15 cellular contexts compared by ENCODE assay signal in genomic region chr2:84556190-84556589, GRCh38. TPM values are rescaled to one million over a fixed set of nuclear protein-coding genes. Genes with fewer than 3 reads are reported as not detected.
DNase-seq lines count a peak whose midpoint lies in the region; ATAC-seq and TF ChIP-seq lines count a peak whose summit lies in the region.
"Had no signal": no experiment of that assay in that cellular context is flagged by ENCODE, and none has a peak within 500 bp of the region (broad histone marks: within the 10 kb centered on the region; RNA-seq: fewer than 3 reads in every experiment).

No MANE protein-coding gene starts in this region.

- ATAC-seq in GM18861 (IDR thresholded peaks at IDR 0.05; ENCODE audit: unreplicated experiment) (peak; percentile 56), HG03060 (IDR thresholded peaks at IDR 0.05; ENCODE audit: low read depth, unreplicated experiment) (peak; percentile 94)
- ATAC-seq: gastroesophageal sphincter; naive thymus-derived CD8-positive, alpha-beta T cell had no signal

- peaks cover 8% of the 10 kb centered on the region for H3K9me3 Mint-ChIP-seq in activated CD4-positive, alpha-beta memory T cell treated with anti-CD3 and anti-CD28 coated beads, Interleukin-2, amount 10 ng/mL, durations not matched to agents 7 days and 5 days

- TF ChIP-seq CTCF in GM12865 (IDR thresholded peaks at IDR 0.05; ENCODE audit: insufficient read depth, low read depth, low read length, missing control alignments), result no peak

- CTCF ChIA-PET in activated CD4-positive, alpha-beta memory T cell treated with anti-CD3 and anti-CD28 coated beads, Interleukin-2, amount 10 ng/mL, durations not matched to agents 7 days and 5 days (lab: Charles Lee), result no interaction called here

- no peak overlapping the region for H3K4me3 Mint-ChIP-seq in activated CD4-positive, alpha-beta memory T cell treated with anti-CD3 and anti-CD28 coated beads, Interleukin-2, amount 10 ng/mL, durations not matched to agents 7 days and 5 days
- H3K4me3 Mint-ChIP-seq: naive thymus-derived CD8-positive, alpha-beta T cell had no signal

- peaks cover 3% of the 10 kb centered on the region for H3K36me3 Mint-ChIP-seq in activated CD4-positive, alpha-beta memory T cell treated with anti-CD3 and anti-CD28 coated beads, Interleukin-2, amount 10 ng/mL, durations not matched to agents 7 days and 5 days (ENCODE audit: low read depth)

- DNase-seq in GM12865 (ENCODE audit: low read depth) (peak; percentile 24), posterior vena cava (ENCODE audit: low spot score) (no peak), GM19238 (ENCODE audit: insufficient read length, low spot score) (no peak)
- peak; percentile 40 for DNase-seq in activated CD4-positive, alpha-beta memory T cell treated with anti-CD3 and anti-CD28 coated beads, Interleukin-2, amount 10 ng/mL, durations not matched to agents 7 days and 5 days
- DNase-seq in NK-92 treated with Interleukin-12 subunit alpha and Interleukin-12 subunit beta, amount 100 ng/mL, for 24 hours (lab: John Stamatoyannopoulos, UW), result no peak
- DNase-seq: C1 segment of cervical spinal cord; cerebellar nuclear complex; naive thymus-derived CD8-positive, alpha-beta T cell; NCI-H2029 treated with DMSO at 0.1 percent for 48 hours; thyroid gland had no signal

- H3K4me1 Mint-ChIP-seq in activated CD4-positive, alpha-beta memory T cell treated with anti-CD3 and anti-CD28 coated beads, Interleukin-2, amount 10 ng/mL, durations not matched to agents 7 days and 5 days, result peaks cover 4% of the 10 kb centered on the region
- H3K4me1 Mint-ChIP-seq: naive thymus-derived CD8-positive, alpha-beta T cell had no signal

- no peaks in the 10 kb centered on the region for H3K27me3 Mint-ChIP-seq in activated CD4-positive, alpha-beta memory T cell treated with anti-CD3 and anti-CD28 coated beads, Interleukin-2, amount 10 ng/mL, durations not matched to agents 7 days and 5 days

- intact Hi-C loops in posterior vena cava (cut with DNase I), result no loop called here

- POLR2A ChIA-PET in activated CD4-positive, alpha-beta memory T cell treated with anti-CD3 and anti-CD28 coated beads, Interleukin-2, amount 10 ng/mL, durations not matched to agents 7 days and 5 days (lab: Charles Lee), result no interaction called here

- no peak overlapping the region for H3K4me3 ChIP-seq in GM12865 (ENCODE audit: low read depth, low read length)
- H3K4me3 ChIP-seq: gastroesophageal sphincter, lung, SJSA1, thyroid gland had no signal

- no peak overlapping the region for H3K27ac Mint-ChIP-seq in activated CD4-positive, alpha-beta memory T cell treated with anti-CD3 and anti-CD28 coated beads, Interleukin-2, amount 10 ng/mL, durations not matched to agents 7 days and 5 days

RNA-seq across cellular contexts. Expression of gene DNAH6, which starts 39.9 kb away (rescaled TPM):
- total RNA-seq in activated CD4-positive, alpha-beta memory T cell treated with anti-CD3 and anti-CD28 coated beads, Interleukin-2, amount 10 ng/mL, durations not matched to agents 7 days and 5 days, result under 1 TPM; 0.45 to 0.50 TPM
- total RNA-seq in posterior vena cava, result under 1 TPM; 0.24 to 0.46 TPM

Comparison
In these comparisons a context has a peak if more than half of its experiments do, and no peak if none do; other contexts are left out.
1. DNase-seq: peak in GM12865 (single experiment) and activated CD4-positive, alpha-beta memory T cell treated with anti-CD3 and anti-CD28 coated beads, Interleukin-2, amount 10 ng/mL, durations not matched to agents 7 days and 5 days (single experiment); none in posterior vena cava (single experiment), GM19238 (single experiment) and NK-92 treated with Interleukin-12 subunit alpha and Interleukin-12 subunit beta, amount 100 ng/mL, for 24 hours (single experiment).